23 cellular contexts compared by ENCODE assay signal in the genomic region with DNA sequence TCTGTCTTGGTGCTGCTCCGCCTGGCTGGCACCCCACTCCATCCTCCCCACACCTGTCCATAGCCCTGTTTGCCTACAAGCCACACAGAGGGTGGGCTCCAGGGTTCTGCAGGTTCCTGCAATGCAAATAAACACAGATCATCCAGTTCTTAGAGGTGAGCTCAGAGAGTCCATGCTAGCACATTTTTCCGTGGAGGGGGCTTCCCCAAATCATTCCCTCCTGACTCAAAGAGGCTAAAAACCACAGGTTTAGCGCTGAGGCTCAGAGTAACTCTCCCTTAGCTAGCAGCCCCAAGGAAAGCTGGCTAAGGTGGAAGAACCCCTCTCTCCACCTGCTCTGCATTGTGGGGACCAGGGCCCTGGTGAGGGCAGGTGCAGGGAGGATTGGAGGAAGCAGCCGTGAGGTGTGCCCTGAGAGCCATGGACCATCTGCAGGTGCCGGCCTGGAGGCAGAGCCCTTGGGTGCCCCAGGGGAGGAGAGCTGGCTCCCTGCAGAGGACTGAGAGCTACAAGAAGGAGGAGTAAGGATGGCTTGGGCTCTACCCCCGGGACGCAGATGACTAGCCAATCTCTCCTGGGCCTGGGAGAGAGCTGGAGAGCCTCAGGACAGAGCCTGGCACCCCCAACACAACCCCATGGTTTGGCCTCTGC. TPM values are rescaled to one million over a fixed set of nuclear protein-coding genes. Genes with fewer than 3 reads are reported as not detected.
DNase-seq lines count a peak whose midpoint lies in the region; ATAC-seq, FAIRE-seq and TF ChIP-seq lines count a peak whose summit lies in the region.
"Had no signal": no experiment of that assay in that cellular context is flagged by ENCODE, and none has a peak within 500 bp of the region (broad histone marks: within the 10 kb centered on the region; RNA-seq: fewer than 3 reads in every experiment).

No MANE protein-coding gene starts in this region.

- no peak overlapping the region; a peak in 1 of 7 replicates for H3K9ac ChIP-seq in H1 (replicated peaks in 1 of 4; ENCODE audit: extremely low read depth in 1 of 4, low read depth in 3 of 4, low read length in 3 of 4)

- peaks cover 0 to 3% (median 0%) of the 10 kb centered on the region in 5 donors for H3K27me3 Mint-ChIP-seq in naive thymus-derived CD8-positive, alpha-beta T cell
- H3K27me3 Mint-ChIP-seq: central memory CD8-positive, alpha-beta T cell had no signal

- no peak for ATAC-seq in naive thymus-derived CD8-positive, alpha-beta T cell
- ATAC-seq: CD8-positive, alpha-beta T cell; left ventricle myocardium superior; PC-3 had no signal

- H2BK120ac ChIP-seq in H1 (replicated peaks; ENCODE audit: low read depth, low read length), result peak overlapping the region; percentile 70

- H3K4ac ChIP-seq in H1 (replicated peaks; ENCODE audit: insufficient read length, low read depth, low read length), result peak overlapping the region; percentile 80

- CTCF ChIA-PET in H1 (lab: Charles Lee; ENCODE audit: partially characterized antibody), result interaction anchor here (0.5 to 16.1 kb wide), 8 partner anchors 11 to 135 kb away, joined by 3 to 368 read pairs (median 8); partner anchors contain the start of gene TEX44

- H3K56ac ChIP-seq in H1 (replicated peaks; ENCODE audit: insufficient read length, low read depth, low read length), result no peak overlapping the region

- no peak overlapping the region for H3K4me3 Mint-ChIP-seq in naive thymus-derived CD8-positive, alpha-beta T cell
- H3K4me3 Mint-ChIP-seq: CD8-positive, alpha-beta T cell; central memory CD8-positive, alpha-beta T cell; T-helper 2 cell treated with Interferon-gamma antibody and Interleukin-4, amounts not matched to agents 5 μg/mL and 100 μg/mL, for 36 hours had no signal

- peak overlapping the region; percentile 97 for H3K14ac ChIP-seq in H1 (ENCODE audit: insufficient read length)

- whole genome bisulfite sequencing in H1 (ENCODE audit: extremely low coverage in 1 of 2, insufficient coverage in 1 of 2, insufficient read length in 1 of 2, insufficient replicate concordance in 2 of 2, low coverage in 1 of 2, low lambda C conversion rate in 2 of 2, missing lambda C conversion rate in 1 of 2), 2 experiments, result 90% methylated on average over 7 of the region's 7 CpGs; no CpG with 5 or more reads in 1 of the 2 experiments

- DNase-seq in NCI-H510A treated with DMSO at 0.1 percent for 48 hours (lab: John Stamatoyannopoulos, UW) (peak; percentile 59), NCI-H510A (lab: John Stamatoyannopoulos, UW) (no peak), H1 (ENCODE audit: low read depth in 1 of 2, low spot score in 2 of 2) (no peak), GDM1 (lab: John Stamatoyannopoulos, UW) (no peak), T-helper 2 cell (no peak)
- peak; percentile 30 for DNase-seq in stimulated activated CD4-positive, alpha-beta T cell treated with anti-CD3 and anti-CD28 coated beads, Interleukin-1b, Interleukin-23, amount 100 ng/mL, for 48 hours
- no peak for DNase-seq in stimulated activated CD4-positive, alpha-beta T cell treated with anti-CD3 and anti-CD28 coated beads, Interleukin-12 subunit alpha, Interleukin-12 subunit beta, amount 100 ng/mL, for 4 hours
- DNase-seq in naive thymus-derived CD8-positive, alpha-beta T cell, result no peak
- DNase-seq: activated CD4-positive, CD25-positive, alpha-beta regulatory T cell treated with anti-CD3 and anti-CD28 coated beads, Interleukin-2, amount 50 U/mL, for 72 hours; amygdala; CD8-positive, alpha-beta T cell; effector CD8-positive, alpha-beta T cell; glutamatergic neuron; left ventricle myocardium superior; NCI-H1694 treated with DMSO at 0.1 percent for 48 hours; NCI-H524 treated with DMSO at 0.1 percent for 48 hours; PC-3; SJCRH30; stimulated activated naive CD4-positive, alpha-beta T cell treated with Interleukin-2 at 50 U/mL for 16 hours; upper lobe of left lung had no signal

- H3K27me3 ChIP-seq in H1 (replicated peaks in 1 of 4; ENCODE audit: control insufficient read depth in 3 of 4, extremely low read depth in 1 of 4, insufficient read depth in 3 of 4, low read length in 3 of 4), result no peaks in the 10 kb centered on the region
- H3K27me3 ChIP-seq: SJCRH30, upper lobe of left lung had no signal

- peaks cover 0 to 5% (median 2%) of the 10 kb centered on the region in 4 donors for H3K4me1 Mint-ChIP-seq in naive thymus-derived CD8-positive, alpha-beta T cell
- H3K4me1 Mint-ChIP-seq: central memory CD8-positive, alpha-beta T cell had no signal

- no peak for TF ChIP-seq CTCF in H1 (IDR thresholded peaks at IDR 0.05; ENCODE audit: control extremely low read depth in 1 of 3, insufficient read depth in 1 of 3, low read depth in 1 of 3, low read length in 3 of 3)

- H4K20me1 ChIP-seq in H1 (replicated peaks in 1 of 2; ENCODE audit: control insufficient read depth in 1 of 2, insufficient read depth in 2 of 2, low read length in 2 of 2), result no peaks in the 10 kb centered on the region

- peaks cover 0 to 26% (median 17%) of the 10 kb centered on the region in 4 experiments; a peak in 6 of 7 replicates for H3K4me1 ChIP-seq in H1 (replicated peaks in 1 of 4; ENCODE audit: control insufficient read depth in 3 of 4, insufficient read depth in 4 of 4, low read length in 3 of 4)
- H3K4me1 ChIP-seq: upper lobe of left lung had no signal

- peak overlapping the region; percentile 94 for H3K18ac ChIP-seq in H1 (ENCODE audit: extremely low read depth, low read length)

- peaks cover 3 to 14% of the 10 kb centered on the region in 2 experiments; a peak in 2 of 4 replicates for H3K9me3 ChIP-seq in H1 (ENCODE audit: insufficient read depth in 2 of 2, low read depth in 1 of 2, low read length in 1 of 2)
- H3K9me3 ChIP-seq: SJCRH30, upper lobe of left lung had no signal

- no peak for TF ChIP-seq POLR2A in H1 (IDR thresholded peaks at IDR 0.05; ENCODE audit: control extremely low read depth in 1 of 2, low read depth in 2 of 2, low read length in 2 of 2)

- peak overlapping the region; percentile 46; the same call in 1 of the 2 replicates for H2BK15ac ChIP-seq in H1 (ENCODE audit: low read length)

- no peak overlapping the region for H3K4me2 ChIP-seq in H1 (ENCODE audit: insufficient read depth in 1 of 2, low read depth in 2 of 2, low read length in 2 of 2)

- POLR2A ChIA-PET in H1 (lab: Charles Lee; ENCODE audit: partially characterized antibody), result interaction anchor here (0.8 to 2.0 kb wide), 9 partner anchors 14 to 139 kb away, joined by 3 to 8 read pairs (median 4); partner anchors contain the start of genes NCL and PTMA
- POLR2A ChIA-PET in naive thymus-derived CD8-positive, alpha-beta T cell (lab: Charles Lee), result no interaction called here

- peak overlapping the region; percentile 75 for H4K91ac ChIP-seq in H1 (replicated peaks; ENCODE audit: insufficient read length, low read length)

- no peaks in the 10 kb centered on the region; the same call in 1 of the 2 replicates for H3K23me2 ChIP-seq in H1 (ENCODE audit: low read depth, low read length)

- TF ChIP-seq EP300 in H1 (IDR thresholded peaks at IDR 0.05; ENCODE audit: borderline replicate concordance in 1 of 2, low read depth in 2 of 2, low read length in 2 of 2), result no peak

- peak overlapping the region; percentile 82; the same call in 1 of the 2 replicates for H2BK12ac ChIP-seq in H1 (ENCODE audit: low read depth, low read length)

- peak overlapping the region; percentile 11 for H4K8ac ChIP-seq in H1 (ENCODE audit: extremely low read depth, insufficient read depth, low read length)

- peaks cover 0 to 4% (median 0%) of the 10 kb centered on the region in 3 donors for H3K36me3 Mint-ChIP-seq in naive thymus-derived CD8-positive, alpha-beta T cell
- H3K36me3 Mint-ChIP-seq: CD8-positive, alpha-beta T cell had no signal

- peak overlapping the region; percentile 61 for H4K5ac ChIP-seq in H1 (ENCODE audit: insufficient read length, low read depth, low read length)

- peak overlapping the region in 1 of 10 donors; percentile 47 for H3K27ac Mint-ChIP-seq in naive thymus-derived CD8-positive, alpha-beta T cell
- H3K27ac Mint-ChIP-seq: CD8-positive, alpha-beta T cell; T-helper 2 cell treated with Interferon-gamma antibody and Interleukin-4, amounts not matched to agents 5 μg/mL and 100 μg/mL, for 36 hours had no signal

- TF ChIP-seq RAD21 in H1 (IDR thresholded peaks at IDR 0.05 in 1 of 2, conservative IDR thresholded peaks at IDR 0.05 in 1 of 2; ENCODE audit: low read depth in 2 of 2, low read length in 2 of 2), result no peak

- H2AK5ac ChIP-seq in H1 (ENCODE audit: low read depth, low read length), result peak overlapping the region; percentile 11; the same call in 1 of the 2 replicates

- H3K4me3 ChIP-seq in H1 (ENCODE audit: extremely low read depth in 1 of 4, insufficient read depth in 2 of 4, low read depth in 3 of 4, low read length in 4 of 4), result no peak overlapping the region
- H3K4me3 ChIP-seq: SJCRH30, upper lobe of left lung had no signal

- no peak overlapping the region for H3K23ac ChIP-seq in H1 (ENCODE audit: insufficient read length)

- no peaks in the 10 kb centered on the region for H3K79me2 ChIP-seq in H1 (ENCODE audit: control insufficient read depth in 1 of 2, insufficient read depth in 2 of 2, low read length in 2 of 2)

- peak overlapping the region; percentile 91 for H2BK20ac ChIP-seq in H1 (ENCODE audit: low read length)

- no peak overlapping the region for H2AFZ ChIP-seq in H1 (ENCODE audit: low read length)

- no peaks in the 10 kb centered on the region for H3K9me3 Mint-ChIP-seq in naive thymus-derived CD8-positive, alpha-beta T cell
- H3K9me3 Mint-ChIP-seq: CD8-positive, alpha-beta T cell; central memory CD8-positive, alpha-beta T cell; T-helper 2 cell treated with Interferon-gamma antibody and Interleukin-4, amounts not matched to agents 5 μg/mL and 100 μg/mL, for 36 hours had no signal

- no peak for FAIRE-seq in H1 (lab: Jason Lieb, UNC)
- FAIRE-seq: HTR-8/SVneo had no signal

- H2BK5ac ChIP-seq in H1 (ENCODE audit: low read depth, low read length), result peak overlapping the region; percentile 36; the same call in 1 of the 2 replicates

- H3K36me3 ChIP-seq in H1 (ENCODE audit: control insufficient read depth in 2 of 4, insufficient read depth in 4 of 4, low read length in 3 of 4), result no peaks in the 10 kb centered on the region
- H3K36me3 ChIP-seq: SJCRH30, upper lobe of left lung had no signal

- H3K27ac ChIP-seq in H1 (ENCODE audit: low read depth, low read length), result no peak overlapping the region
- H3K27ac ChIP-seq: SJCRH30, upper lobe of left lung had no signal

- H3K79me1 ChIP-seq in H1 (ENCODE audit: low read depth, low read length), result no peaks in the 10 kb centered on the region

RNA-seq across cellular contexts. Expression of gene TEX44, which starts 23.8 kb away (rescaled TPM):
- total RNA-seq in H1 (2021; fragmentation: NEBNext Ultra II Directional; extraction: Animal tissue kit (Norgen Biotek cat#: 25700)), result not detected in 2 replicates
- 0.06 TPM in 1 of 2 replicates, not detected in the other for polyA plus RNA-seq in H1 (2011; rRNA removed)
- not detected for polyA plus RNA-seq in H1 (2011; cell fraction: cytosol; rRNA removed)
- polyA plus RNA-seq in H1 (2011; cell fraction: nucleus; rRNA removed), result not detected
- not detected in 4 replicates for polyA plus RNA-seq in H1 (2012, experiment 1 of 2)
- not detected for polyA plus RNA-seq in H1 (2012, experiment 2 of 2)
- not detected for polyA plus RNA-seq in H1 (2013, experiment 1 of 2)
- not detected for polyA plus RNA-seq in H1 (2013, experiment 2 of 2)
- polyA minus RNA-seq in H1 (2011; rRNA and poly(A)+ RNA removed), result not detected in 2 replicates
- polyA minus RNA-seq in H1 (2011; cell fraction: cytosol; rRNA and poly(A)+ RNA removed), result not detected
- polyA minus RNA-seq in H1 (2011; cell fraction: nucleus; rRNA and poly(A)+ RNA removed), result not detected
- not detected for total RNA-seq in naive thymus-derived CD8-positive, alpha-beta T cell
- polyA plus RNA-seq in naive thymus-derived CD8-positive, alpha-beta T cell, result not detected
- total RNA-seq: CD8-positive, alpha-beta T cell; left ventricle myocardium superior; PC-3; SJCRH30; upper lobe of left lung had no signal

RNA-seq across cellular contexts. Expression of gene NMUR1, which starts 38.7 kb away (rescaled TPM):
- 0.46 and 0.56 TPM in 2 replicates for total RNA-seq in H1 (2021; fragmentation: NEBNext Ultra II Directional; extraction: Animal tissue kit (Norgen Biotek cat#: 25700))
- polyA plus RNA-seq in H1 (2011; rRNA removed), result 1.5 and 2.0 TPM in 2 replicates
- 1.0 TPM for polyA plus RNA-seq in H1 (2011; cell fraction: cytosol; rRNA removed)
- polyA plus RNA-seq in H1 (2011; cell fraction: nucleus; rRNA removed), result 1.5 TPM
- polyA plus RNA-seq in H1 (2012, experiment 1 of 2), result 0.40 to 0.78 TPM (median 0.60 TPM) in 4 replicates
- polyA plus RNA-seq in H1 (2012, experiment 2 of 2), result 0.38 TPM
- 0.77 TPM for polyA plus RNA-seq in H1 (2013, experiment 1 of 2)
- 0.83 TPM for polyA plus RNA-seq in H1 (2013, experiment 2 of 2)
- 0.78 and 1.2 TPM in 2 replicates for polyA minus RNA-seq in H1 (2011; rRNA and poly(A)+ RNA removed)
- polyA minus RNA-seq in H1 (2011; cell fraction: cytosol; rRNA and poly(A)+ RNA removed), result 0.44 TPM
- 0.90 TPM for polyA minus RNA-seq in H1 (2011; cell fraction: nucleus; rRNA and poly(A)+ RNA removed)
- total RNA-seq in naive thymus-derived CD8-positive, alpha-beta T cell, result under 1 TPM in 1 of 2 experiments, not detected in 1; 0.10 TPM
- polyA plus RNA-seq in naive thymus-derived CD8-positive, alpha-beta T cell, result 1 to 10 TPM in 1 of 3 donors, under 1 TPM in 2; 0.07 to 3.7 (median 0.17) TPM
- total RNA-seq: left ventricle myocardium superior, PC-3, SJCRH30 had no signal

Comparison
In these comparisons a context has a peak if more than half of its experiments do, and no peak if none do; other contexts are left out.
1. DNase-seq: peak in NCI-H510A treated with DMSO at 0.1 percent for 48 hours (single experiment) and stimulated activated CD4-positive, alpha-beta T cell treated with anti-CD3 and anti-CD28 coated beads, Interleukin-1b, Interleukin-23, amount 100 ng/mL, for 48 hours (single experiment); none in NCI-H510A (single experiment), stimulated activated CD4-positive, alpha-beta T cell treated with anti-CD3 and anti-CD28 coated beads, Interleukin-12 subunit alpha, Interleukin-12 subunit beta, amount 100 ng/mL, for 4 hours (single experiment), H1 (0 of 2), GDM1 (single experiment), T-helper 2 cell (0 of 5) and naive thymus-derived CD8-positive, alpha-beta T cell (0 of 10).